ENCODE assay signal across 8 cellular contexts in genomic region chr9:121074370-121075250, GRCh38. TPM values are rescaled to one million over a fixed set of nuclear protein-coding genes. Genes with fewer than 3 reads are reported as not detected.
DNase-seq lines count a peak whose midpoint lies in the region; ATAC-seq and TF ChIP-seq lines count a peak whose summit lies in the region.

Gene CNTRL, plus strand, starts transcription at chr9:121074955. Its CDS starts 13,372 bp downstream, at chr9:121088327.

- H3K27me3 ChIP-seq in left ventricle myocardium inferior (ENCODE audit: low read depth) (no peaks in the 10 kb centered on the region), psoas muscle (ENCODE audit: insufficient read depth in 3 of 3, low read length in 2 of 3) (peaks cover 0 to 23% (median 2%) of the 10 kb centered on the region in 3 donors)

- H3K4me3 ChIP-seq in left ventricle myocardium inferior (peak within 1 kb of the TSS; percentile 90), psoas muscle (peak within 1 kb of the TSS; percentile 89)

- H3K27me3 Mint-ChIP-seq in T-helper 17 cell = no peaks in the 10 kb centered on the region

- WGBS in psoas muscle, 3 donors = 0 to 1% (median 0%) methylated on average over 80 to 85 of the region's 85 CpGs

- peaks cover 24% of the 10 kb centered on the region for H3K4me1 ChIP-seq in left ventricle myocardium inferior
- peaks cover 13% of the 10 kb centered on the region for H3K4me1 ChIP-seq in psoas muscle

- H3K4me1 Mint-ChIP-seq in T-helper 17 cell = peaks cover 41% of the 10 kb centered on the region

- DNase-seq in NCI-H187 treated with DMSO at 0.1 percent for 48 hours (lab: John Stamatoyannopoulos, UW) = peak; percentile 57
- DNase-seq in T-helper 17 cell = peak; percentile 67 to 84 (median 82)
- peak; percentile 91 for DNase-seq in amniotic stem cell (lab: John Stamatoyannopoulos, UW)
- peak; percentile 90 for DNase-seq in left ventricle myocardium inferior
- DNase-seq in psoas muscle = peak; percentile 91 to 92
- peak; percentile 87 for DNase-seq in ureter (ENCODE audit: low spot score)

- no peak for TF ChIP-seq CTCF in left ventricle myocardium inferior (IDR thresholded peaks at IDR 0.05; ENCODE audit: borderline replicate concordance)
- TF ChIP-seq CTCF in psoas muscle (IDR thresholded peaks at IDR 0.05) = no peak

- H3K27ac ChIP-seq in left ventricle myocardium inferior (replicated peaks) (peak within 1 kb of the TSS; percentile 86), psoas muscle (peak within 1 kb of the TSS; percentile 34)

- peak; percentile 32 for ATAC-seq in GM18499 (IDR thresholded peaks at IDR 0.05; ENCODE audit: insufficient read depth, unreplicated experiment)
- peak; percentile 51 for ATAC-seq in HG02943 (IDR thresholded peaks at IDR 0.05; ENCODE audit: low read depth, unreplicated experiment)
- ATAC-seq in T-helper 17 cell = peak; percentile 83
- ATAC-seq in psoas muscle = peak; percentile 90 to 91 (median 90)

- intact Hi-C loops in left ventricle myocardium inferior (cut with micrococcal nuclease) = no loop called here
- intact Hi-C loops in psoas muscle (cut with DNase I) = loop anchor here in 1 of 2 donors (5.0 kb wide), 1 partner anchor 48 kb away; no protein-coding TSS in a partner anchor

- peak within 1 kb of the TSS; percentile 100 for H3K4me3 Mint-ChIP-seq in T-helper 17 cell

- H3K36me3 Mint-ChIP-seq in T-helper 17 cell (ENCODE audit: low read depth) = peaks cover 10% of the 10 kb centered on the region

- peak within 1 kb of the TSS; percentile 99 for H3K27ac Mint-ChIP-seq in T-helper 17 cell

- H3K9me3 ChIP-seq in T-helper 17 cell (ENCODE audit: control insufficient read depth, low read length, poor library complexity, severe bottlenecking) (no peaks in the 10 kb centered on the region), left ventricle myocardium inferior (replicated peaks) (no peaks in the 10 kb centered on the region), psoas muscle (no peaks in the 10 kb centered on the region)

- H3K36me3 ChIP-seq in left ventricle myocardium inferior (no peaks in the 10 kb centered on the region), psoas muscle (ENCODE audit: insufficient read depth in 1 of 2, low read depth in 1 of 2) (no peaks in the 10 kb centered on the region)

RNA-seq across cellular contexts. Expression of gene CNTRL, which starts in this region (rescaled TPM):
- total RNA-seq in T-helper 17 cell = 10 to 100 TPM; 69.5 to 81.1 TPM
- total RNA-seq in left ventricle myocardium inferior = 3.4 TPM
- 1 to 10 TPM; 1.3 to 2.4 (median 1.6) TPM for total RNA-seq in psoas muscle
- polyA plus RNA-seq in psoas muscle = 1 to 10 TPM in 2 of 3 donors, under 1 TPM in 1; 1.00 to 1.2 (median 1.2) TPM
- 33.1 TPM for total RNA-seq in ureter

Comparison
In these comparisons a context has a peak if more than half of its experiments do, and no peak if none do; other contexts are left out.
1. Peak in every context shown above with its lines: DNase-seq, ATAC-seq, H3K4me3 ChIP-seq and H3K27ac ChIP-seq.
2. ATAC-seq: peak in every context shown above with its lines; median percentile 90 in psoas muscle; 83 in T-helper 17 cell; 51 in HG02943; 32 in GM18499.